8 cellular contexts compared by ENCODE assay signal in genomic region chr3:182980204-182981037, GRCh38. TPM values are rescaled to one million over a fixed set of nuclear protein-coding genes. Genes with fewer than 3 reads are reported as not detected.
DNase-seq lines count a peak whose midpoint lies in the region; ATAC-seq and TF ChIP-seq lines count a peak whose summit lies in the region.

TSS of gene DCUN1D1 (minus strand) at chr3:182980538. CDS start at chr3:182980489, 49 bp downstream.

- no peaks in the 10 kb centered on the region for H3K36me3 ChIP-seq in kidney epithelial cell (ENCODE audit: control insufficient read depth, insufficient read depth, low read length)

- peak; percentile 85 for ATAC-seq in HG03159 (IDR thresholded peaks at IDR 0.05; ENCODE audit: unreplicated experiment)

- peak; percentile 74 for TF ChIP-seq POLR2A in GM18951 (IDR thresholded peaks at IDR 0.05; ENCODE audit: extremely low read depth, insufficient read depth, insufficient read length)

- DNase-seq in AG09319 (ENCODE audit: extremely low read depth, low read depth) (peak; percentile 49), NCI-H446 (lab: John Stamatoyannopoulos, UW) (peak; percentile 73 to 89), cerebellum (ENCODE audit: low spot score) (peak; percentile 89), kidney epithelial cell (ENCODE audit: low read depth) (peak; percentile 31)
- peak; percentile 80 for DNase-seq in activated CD4-positive, alpha-beta T cell treated with anti-CD3 and anti-CD28 coated beads for 1 hour
- DNase-seq in stimulated activated CD4-positive, alpha-beta T cell treated with anti-CD3 and anti-CD28 coated beads, Interleukin-15, amount 100 ng/mL, for 24 hours = peak; percentile 92

- in situ Hi-C loops in GM18951 (cut with MboI; ENCODE audit: low sequenced_read_pairs, unreplicated experiment) = no loop called here

- no peaks in the 10 kb centered on the region for H3K27me3 ChIP-seq in kidney epithelial cell (ENCODE audit: control insufficient read depth, insufficient read depth, low read length)

- H3K4me3 ChIP-seq in kidney epithelial cell (ENCODE audit: low read depth, low read length) = peak within 1 kb of the TSS; percentile 78

- TF ChIP-seq CTCF in AG09319 (IDR thresholded peaks at IDR 0.05; ENCODE audit: low read depth, low read length) (no peak), kidney epithelial cell (IDR thresholded peaks at IDR 0.05; ENCODE audit: insufficient read depth, low read length, poor library complexity, severe bottlenecking) (no peak)

RNA-seq across cellular contexts. Expression of gene DCUN1D1, which starts in this region (rescaled TPM):
- total RNA-seq in cerebellum = 39.7 TPM
- 21.9 and 26.2 TPM in 2 replicates for total RNA-seq in kidney epithelial cell

Comparison
In these comparisons a context has a peak if more than half of its experiments do, and no peak if none do; other contexts are left out.
1. Peak in every context shown above with its lines: DNase-seq, ATAC-seq and H3K4me3 ChIP-seq.
2. DNase-seq: peak in every context shown above with its lines; median percentile 92 in stimulated activated CD4-positive, alpha-beta T cell treated with anti-CD3 and anti-CD28 coated beads, Interleukin-15, amount 100 ng/mL, for 24 hours; 89 in cerebellum; 81 in NCI-H446; 80 in activated CD4-positive, alpha-beta T cell treated with anti-CD3 and anti-CD28 coated beads for 1 hour; 49 in AG09319; 31 in kidney epithelial cell.